1 cellular context compared by ENCODE assay signal in genomic region chr3:72462611-72463011, GRCh38.
TF ChIP-seq lines count a peak whose summit lies in the region.

No MANE protein-coding gene starts in this region.

TF ChIP-seq in HepG2, 621 proteins besides CTCF, POLR2A, EP300 and RAD21 (continued from another document and continues in another):
- TF ChIP-seq ZBTB39 (CRISPR knock-in tag; IDR thresholded peaks at IDR 0.05) (no peak), TFE3 (CRISPR knock-in tag; IDR thresholded peaks at IDR 0.05) (0 out of 2 replicates have a peak, but pooled peaks have one; percentile 24), ZSCAN5A (CRISPR knock-in tag; IDR thresholded peaks at IDR 0.05; ENCODE audit: borderline replicate concordance) (no peak), REPIN1 (CRISPR knock-in tag; IDR thresholded peaks at IDR 0.05; ENCODE audit: borderline replicate concordance, low read depth) (peak; percentile 71; the same call in 1 of the 2 replicates), PAWR (CRISPR knock-in tag; IDR thresholded peaks at IDR 0.05; ENCODE audit: borderline replicate concordance) (no peak), GATAD2A (CRISPR knock-in tag; IDR thresholded peaks at IDR 0.05) (peak; percentile 91), HCFC1 (IDR thresholded peaks at IDR 0.05; ENCODE audit: low read depth, low read length) (no peak), PHF5A (CRISPR knock-in tag; IDR thresholded peaks at IDR 0.05; ENCODE audit: low read depth, unreplicated experiment) (peak; percentile 69), ZNF136 (CRISPR knock-in tag; IDR thresholded peaks at IDR 0.05; ENCODE audit: low read depth) (no peak), DZIP1 (CRISPR knock-in tag; IDR thresholded peaks at IDR 0.05) (no peak), TFAP4 (IDR thresholded peaks at IDR 0.05; ENCODE audit: borderline replicate concordance, low read depth) (peak; percentile 68; the same call in 1 of the 2 replicates), FOXM1 (CRISPR knock-in tag; IDR thresholded peaks at IDR 0.05) (no peak), ZNF569 (CRISPR knock-in tag; IDR thresholded peaks at IDR 0.05; ENCODE audit: borderline replicate concordance) (no peak), ZNF264 (CRISPR knock-in tag; IDR thresholded peaks at IDR 0.05) (peak; percentile 89), DPF2 (CRISPR knock-in tag; IDR thresholded peaks at IDR 0.05; ENCODE audit: borderline replicate concordance, low read depth) (peak; percentile 83; the same call in 1 of the 2 replicates), TCF12 (IDR thresholded peaks at IDR 0.05) (no peak), TCF12 (CRISPR knock-in tag; IDR thresholded peaks at IDR 0.05) (0 out of 2 replicates have a peak, but pooled peaks have one; percentile 48), MTF2 (CRISPR knock-in tag; IDR thresholded peaks at IDR 0.05; ENCODE audit: borderline replicate concordance) (no peak), KMT2B (CRISPR knock-in tag; IDR thresholded peaks at IDR 0.05) (0 out of 2 replicates have a peak, but pooled peaks have one; percentile 28), FOXO4 (CRISPR knock-in tag; conservative IDR thresholded peaks at IDR 0.05) (no peak), HOXA9 (CRISPR knock-in tag; IDR thresholded peaks at IDR 0.05; ENCODE audit: borderline replicate concordance) (no peak), ZNF598 (CRISPR knock-in tag; IDR thresholded peaks at IDR 0.05; ENCODE audit: borderline replicate concordance) (no peak), GFI1 (CRISPR knock-in tag; IDR thresholded peaks at IDR 0.05; ENCODE audit: borderline replicate concordance) (peak; percentile 30; the same call in 1 of the 2 replicates), ZBTB38 (CRISPR knock-in tag; IDR thresholded peaks at IDR 0.05) (no peak), MIXL1 (CRISPR knock-in tag; IDR thresholded peaks at IDR 0.05) (peak; percentile 51; the same call in 1 of the 2 replicates), KDM5A (IDR thresholded peaks at IDR 0.05; ENCODE audit: borderline replicate concordance, low read length) (no peak), NCOA5 (CRISPR knock-in tag; IDR thresholded peaks at IDR 0.05) (no peak), DNMT1 (CRISPR knock-in tag; IDR thresholded peaks at IDR 0.05) (no peak), NR2F6 (IDR thresholded peaks at IDR 0.05) (peak; percentile 91), NR2F6 (CRISPR knock-in tag; IDR thresholded peaks at IDR 0.05) (peak; percentile 97), ZFP1 (CRISPR knock-in tag; IDR thresholded peaks at IDR 0.05) (0 out of 2 replicates have a peak, but pooled peaks have one; percentile 34), ZNF512B (CRISPR knock-in tag; IDR thresholded peaks at IDR 0.05; ENCODE audit: borderline replicate concordance) (no peak), ZNF556 (CRISPR knock-in tag; IDR thresholded peaks at IDR 0.05; ENCODE audit: borderline replicate concordance) (peak; percentile 73; the same call in 1 of the 2 replicates), CREBL2 (CRISPR knock-in tag; IDR thresholded peaks at IDR 0.05; ENCODE audit: borderline replicate concordance) (no peak), SKI (IDR thresholded peaks at IDR 0.05; ENCODE audit: partially characterized antibody) (peak; percentile 80), MLX (CRISPR knock-in tag; IDR thresholded peaks at IDR 0.05) (peak; percentile 76; the same call in 1 of the 2 replicates), KLF9 (CRISPR knock-in tag; IDR thresholded peaks at IDR 0.05; ENCODE audit: low read depth) (no peak), RARA (CRISPR knock-in tag; IDR thresholded peaks at IDR 0.05) (peak; percentile 97), ELF3 (CRISPR knock-in tag; IDR thresholded peaks at IDR 0.05) (peak; percentile 58; the same call in 1 of the 2 replicates), ZNF232 (CRISPR knock-in tag; IDR thresholded peaks at IDR 0.05; ENCODE audit: borderline replicate concordance) (peak; percentile 25; the same call in 1 of the 2 replicates), ZNF891 (CRISPR knock-in tag; IDR thresholded peaks at IDR 0.05) (no peak), NR2F2 (IDR thresholded peaks at IDR 0.05; ENCODE audit: borderline replicate concordance, low read depth) (peak; percentile 92), STAT5B (CRISPR knock-in tag; IDR thresholded peaks at IDR 0.05) (no peak), ZNF567 (CRISPR knock-in tag; IDR thresholded peaks at IDR 0.05; ENCODE audit: borderline replicate concordance) (no peak), SOX6 (IDR thresholded peaks at IDR 0.05) (no peak), SOX6 (CRISPR knock-in tag; IDR thresholded peaks at IDR 0.05) (peak; percentile 83), ZNF780A (CRISPR knock-in tag; IDR thresholded peaks at IDR 0.05) (0 out of 2 replicates have a peak, but pooled peaks have one; percentile 41), CCDC6 (CRISPR knock-in tag; IDR thresholded peaks at IDR 0.05) (peak; percentile 66; the same call in 1 of the 2 replicates), ZNF788 (CRISPR knock-in tag; IDR thresholded peaks at IDR 0.05; ENCODE audit: borderline replicate concordance) (peak; percentile 63; the same call in 1 of the 2 replicates), KAT2B (IDR thresholded peaks at IDR 0.05; ENCODE audit: borderline replicate concordance, low read depth, low read length) (no peak), USF2 (IDR thresholded peaks at IDR 0.05; ENCODE audit: low read depth, low read length) (no peak), USF2 (CRISPR knock-in tag; IDR thresholded peaks at IDR 0.05; ENCODE audit: borderline replicate concordance) (no peak), NFE2L2 (IDR thresholded peaks at IDR 0.05; ENCODE audit: low read length) (no peak)
